Comparison of ENCODE assay signal across 19 cellular contexts in the genomic region with DNA sequence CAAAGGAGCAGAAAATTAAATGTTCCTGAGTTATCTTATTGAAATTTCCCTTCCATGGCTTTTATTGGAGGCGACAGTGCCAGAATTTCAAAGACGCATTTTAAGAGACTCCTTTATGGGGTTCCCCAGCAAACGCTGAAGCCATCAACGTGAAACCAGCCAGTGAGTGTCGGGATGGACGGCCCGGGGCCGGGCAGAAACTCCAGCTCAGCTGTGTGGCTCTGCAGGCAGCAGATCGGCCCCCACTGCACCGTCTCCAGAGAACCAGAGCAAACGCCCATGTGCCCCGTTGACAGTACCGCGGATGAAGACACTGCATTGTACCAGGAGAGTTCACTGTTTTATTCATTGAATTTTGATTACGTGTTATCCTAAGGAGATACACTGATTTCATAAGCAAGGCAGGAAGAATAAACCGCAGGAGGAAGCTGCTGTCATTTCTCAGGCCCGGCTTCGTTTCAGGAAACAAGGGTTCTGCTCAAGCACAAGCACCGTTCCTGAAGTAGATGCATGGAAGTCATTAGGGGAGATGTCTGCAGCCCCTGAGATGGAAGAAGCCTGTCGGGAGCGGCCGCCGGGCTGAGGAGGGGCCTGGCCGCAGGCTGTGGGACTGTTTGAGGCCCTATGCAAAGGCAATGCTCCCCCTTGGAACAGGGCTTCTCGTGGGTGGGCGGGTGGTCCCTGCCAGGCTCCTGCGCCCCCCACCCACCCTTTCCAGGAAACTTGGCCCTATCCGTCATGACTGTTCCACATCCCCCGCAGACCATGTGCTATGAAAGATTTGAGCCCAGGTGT.
DNase-seq lines count a peak whose midpoint lies in the region; TF ChIP-seq lines count a peak whose summit lies in the region.
"Had no signal": no experiment of that assay in that cellular context is flagged by ENCODE, and none has a peak within 500 bp of the region (broad histone marks: within the 10 kb centered on the region; RNA-seq: fewer than 3 reads in every experiment).

No MANE protein-coding gene starts in this region.

- no peaks in the 10 kb centered on the region for H3K4me1 Mint-ChIP-seq in glutamatergic neuron (ENCODE audit: low read depth, unreplicated experiment)
- H3K4me1 Mint-ChIP-seq: B cell; CD4-positive, CD25-positive, alpha-beta regulatory T cell; GM23338 had no signal

- peaks cover 17% of the 10 kb centered on the region for H3K36me3 Mint-ChIP-seq in glutamatergic neuron (ENCODE audit: unreplicated experiment)
- H3K36me3 Mint-ChIP-seq: CD4-positive, CD25-positive, alpha-beta regulatory T cell had no signal

- peaks cover 23% of the 10 kb centered on the region for H3K9me3 Mint-ChIP-seq in glutamatergic neuron (ENCODE audit: unreplicated experiment)
- H3K9me3 Mint-ChIP-seq: T-helper 1 cell treated with Interleukin-12 subunit alpha and Interleukin-12 subunit beta and Interleukin-4 antibody, amounts not matched to agents 30 μg/mL and 1 μg/mL, for 36 hours had no signal

- H4K20me1 ChIP-seq in GM23248 (ENCODE audit: insufficient read depth): no peaks in the 10 kb centered on the region

- WGBS in GM23248 (ENCODE audit: low coverage in 1 of 2, low lambda C conversion rate in 2 of 2, missing lambda C conversion rate in 2 of 2), 2 experiments: 19 to 21% methylated on average over 29 of the region's 29 CpGs

- TF ChIP-seq CTCF in AG10803 (conservative IDR thresholded peaks at IDR 0.05; ENCODE audit: low read length) (no peak), glutamatergic neuron (IDR thresholded peaks at IDR 0.05; ENCODE audit: partially characterized antibody, unreplicated experiment) (no peak)

- H3F3A ChIP-seq in GM23248 (ENCODE audit: insufficient read depth): no peaks in the 10 kb centered on the region

- H3K9me3 ChIP-seq in GM23248 (ENCODE audit: low read depth) (no peaks in the 10 kb centered on the region), SK-N-MC (ENCODE audit: low read depth, low read length) (no peaks in the 10 kb centered on the region)

- no peaks in the 10 kb centered on the region for H3K9me2 ChIP-seq in GM23248 (ENCODE audit: insufficient read depth)

- peaks cover 12% of the 10 kb centered on the region for H3K27me3 Mint-ChIP-seq in glutamatergic neuron (ENCODE audit: unreplicated experiment)
- H3K27me3 Mint-ChIP-seq: B cell; CD4-positive, CD25-positive, alpha-beta regulatory T cell had no signal

- H3K9ac ChIP-seq in GM23248: no peak overlapping the region
- H3K9ac ChIP-seq in SK-N-MC (ENCODE audit: insufficient read length): no peak overlapping the region

- H3K27ac Mint-ChIP-seq in glutamatergic neuron (ENCODE audit: unreplicated experiment): peak overlapping the region; percentile 39
- H3K27ac Mint-ChIP-seq: B cell; CD4-positive, CD25-positive, alpha-beta regulatory T cell; GM23338; T-helper 1 cell treated with Interleukin-12 subunit alpha and Interleukin-12 subunit beta and Interleukin-4 antibody, amounts not matched to agents 30 μg/mL and 1 μg/mL, for 36 hours had no signal

- H3K36me3 ChIP-seq in GM23248 (ENCODE audit: low read depth) (no peaks in the 10 kb centered on the region), SK-N-MC (ENCODE audit: insufficient read depth, low read length) (no peaks in the 10 kb centered on the region)

- H3K27ac ChIP-seq in GM23248 (no peak overlapping the region), SK-N-MC (no peak overlapping the region)
- H3K27ac ChIP-seq: HL-60 had no signal

- H3K4me3 ChIP-seq in AG10803 (ENCODE audit: low read length) (no peak overlapping the region), GM23248 (no peak overlapping the region), SK-N-MC (peak overlapping the region; percentile 25)
- H3K4me3 ChIP-seq: GM23338 had no signal

- H3K79me2 ChIP-seq in GM23248 (ENCODE audit: insufficient read depth): no peaks in the 10 kb centered on the region

- in situ Hi-C loops in GM23248 (cut with MboI): no loop called here

- no peak overlapping the region for H3K4me3 Mint-ChIP-seq in glutamatergic neuron (ENCODE audit: unreplicated experiment)
- H3K4me3 Mint-ChIP-seq: B cell; GM23338; T-helper 1 cell treated with Interleukin-12 subunit alpha and Interleukin-12 subunit beta and Interleukin-4 antibody, amounts not matched to agents 30 μg/mL and 1 μg/mL, for 36 hours had no signal

- DNase-seq in AG10803 (ENCODE audit: low read depth) (peak; percentile 22), GM23248 (peak; percentile 8), SK-N-MC (ENCODE audit: low read depth, low spot score) (peak; percentile 66), glutamatergic neuron (no peak), SK-N-DZ (ENCODE audit: low spot score) (no peak), cerebellar nuclear complex (lab: John Stamatoyannopoulos, UW) (no peak), HCEC 1CT (no peak)
- DNase-seq: CD4-positive, CD25-positive, alpha-beta regulatory T cell; DMS79; KBM-7; MV-4-11; NCI-H1694 treated with DMSO at 0.1 percent for 48 hours; NCI-H446; NCI-H526; PC-3 had no signal

- H3K4me2 ChIP-seq in GM23248 (ENCODE audit: unreplicated experiment): no peak overlapping the region
- H3K4me2 ChIP-seq: GM23338 had no signal

- H2AFZ ChIP-seq in GM23248: no peak overlapping the region
- H2AFZ ChIP-seq: GM23338 had no signal

- no peaks in the 10 kb centered on the region for H3K4me1 ChIP-seq in GM23248 (ENCODE audit: insufficient read depth)

- no peaks in the 10 kb centered on the region for H3K27me3 ChIP-seq in GM23248 (replicated peaks; ENCODE audit: insufficient read depth)

Comparison
In these comparisons a context has a peak if more than half of its experiments do, and no peak if none do; other contexts are left out.
1. DNase-seq: peak in AG10803 (single experiment), GM23248 (single experiment) and SK-N-MC (single experiment); none in glutamatergic neuron (single experiment), SK-N-DZ (single experiment), cerebellar nuclear complex (0 of 2) and HCEC 1CT (single experiment).